26 cellular contexts compared by ENCODE assay signal in genomic region chr7:138499340-138499739, GRCh38.
"Had no signal": no experiment of that assay in that cellular context is flagged by ENCODE, and none has a peak within 500 bp of the region (broad histone marks: within the 10 kb centered on the region; RNA-seq: fewer than 3 reads in every experiment).

No MANE protein-coding gene starts in this region.

- H3K9me3 ChIP-seq: adrenal gland, gastroesophageal sphincter, lower lobe of right lung, sigmoid colon, testis, vagina had no signal

- H3K27me3 Mint-ChIP-seq: activated B cell treated with CpG ODN at 0.5 μM for 24 hours; activated CD4-positive, alpha-beta T cell treated with anti-CD3 and anti-CD28 coated beads for 36 hours; activated naive CD8-positive, alpha-beta T cell; activated T-cell treated with anti-CD3 and anti-CD28 coated beads, Interleukin-2, amount 50 U/mL, for 24 hours; activated T-helper 17 cell treated with anti-CD3 and anti-CD28 coated beads, Interleukin-2, amount 50 U/mL, for 72 hours; naive B cell; stimulated activated memory B cell treated with anti-CD40 and anti-IgM and Interleukin-4, amounts not matched to agents 10 μg/mL and 1 μg/mL and 100 μg/mL, for 72 hours; type B pancreatic cell had no signal

- H3K4me3 Mint-ChIP-seq: activated B cell treated with CpG ODN at 0.5 μM for 24 hours; activated CD4-positive, alpha-beta T cell treated with anti-CD3 and anti-CD28 coated beads for 36 hours; activated naive CD8-positive, alpha-beta T cell; activated T-cell treated with anti-CD3 and anti-CD28 coated beads, Interleukin-2, amount 50 U/mL, for 24 hours; activated T-helper 17 cell treated with anti-CD3 and anti-CD28 coated beads, Interleukin-2, amount 50 U/mL, for 72 hours; naive B cell; stimulated activated memory B cell treated with anti-CD40 and anti-IgM and Interleukin-4, amounts not matched to agents 10 μg/mL and 1 μg/mL and 100 μg/mL, for 72 hours; T-helper 2 cell treated with Interferon-gamma antibody and Interleukin-4, amounts not matched to agents 5 μg/mL and 100 μg/mL, for 36 hours; type B pancreatic cell had no signal

- H3K36me3 ChIP-seq: adrenal gland, gastroesophageal sphincter, sigmoid colon, vagina had no signal

- H3K4me3 ChIP-seq: adrenal gland, coronary artery, gastroesophageal sphincter, heart right ventricle, lower lobe of right lung, sigmoid colon, smooth muscle cell, testis, vagina had no signal

- DNase-seq: activated B cell treated with CpG ODN at 0.5 μM for 24 hours; activated CD4-positive, alpha-beta T cell treated with anti-CD3 and anti-CD28 coated beads for 36 hours; activated CD4-positive, alpha-beta T cell treated with anti-CD3 and anti-CD28 coated beads, Interleukin-2, amount 50 U/mL, for 4 hours; activated CD8-positive, alpha-beta memory T cell treated with anti-CD3 and anti-CD28 coated beads for 24 hours; activated CD8-positive, alpha-beta memory T cell treated with anti-CD3 and anti-CD28 coated beads, Interleukin-2, amount 50 U/mL, for 4 hours; activated T-cell treated with anti-CD3 and anti-CD28 coated beads, Interleukin-2, amount 50 U/mL, for 24 hours; adrenal gland; cerebellar nuclear complex; heart right ventricle; kidney; lower lobe of right lung; naive B cell; posterior cingulate gyrus; sigmoid colon; stimulated activated CD4-positive, alpha-beta T cell treated with anti-CD3 and anti-CD28 coated beads, Interleukin-15, amount 100 ng/mL, for 24 hours; testis had no signal

- H3K27ac Mint-ChIP-seq: activated B cell treated with CpG ODN at 0.5 μM for 24 hours; activated CD4-positive, alpha-beta T cell treated with anti-CD3 and anti-CD28 coated beads for 36 hours; activated naive CD8-positive, alpha-beta T cell; activated T-cell treated with anti-CD3 and anti-CD28 coated beads, Interleukin-2, amount 50 U/mL, for 24 hours; activated T-helper 17 cell treated with anti-CD3 and anti-CD28 coated beads, Interleukin-2, amount 50 U/mL, for 72 hours; naive B cell; stimulated activated memory B cell treated with anti-CD40 and anti-IgM and Interleukin-4, amounts not matched to agents 10 μg/mL and 1 μg/mL and 100 μg/mL, for 72 hours; T-helper 2 cell treated with Interferon-gamma antibody and Interleukin-4, amounts not matched to agents 5 μg/mL and 100 μg/mL, for 36 hours had no signal

- H3K27ac ChIP-seq: adrenal gland, coronary artery, epithelial cell of prostate, gastroesophageal sphincter, heart right ventricle, lower lobe of right lung, sigmoid colon, testis, vagina had no signal

- H3K4me1 ChIP-seq: gastroesophageal sphincter, lower lobe of right lung, testis had no signal

- H3K9me3 Mint-ChIP-seq: activated B cell treated with CpG ODN at 0.5 μM for 24 hours; activated T-helper 17 cell treated with anti-CD3 and anti-CD28 coated beads, Interleukin-2, amount 50 U/mL, for 72 hours; stimulated activated memory B cell treated with anti-CD40 and anti-IgM and Interleukin-4, amounts not matched to agents 10 μg/mL and 1 μg/mL and 100 μg/mL, for 72 hours had no signal

- H3K27me3 ChIP-seq: adrenal gland, gastroesophageal sphincter, heart right ventricle, sigmoid colon, testis, vagina had no signal
